In the genomic region with DNA sequence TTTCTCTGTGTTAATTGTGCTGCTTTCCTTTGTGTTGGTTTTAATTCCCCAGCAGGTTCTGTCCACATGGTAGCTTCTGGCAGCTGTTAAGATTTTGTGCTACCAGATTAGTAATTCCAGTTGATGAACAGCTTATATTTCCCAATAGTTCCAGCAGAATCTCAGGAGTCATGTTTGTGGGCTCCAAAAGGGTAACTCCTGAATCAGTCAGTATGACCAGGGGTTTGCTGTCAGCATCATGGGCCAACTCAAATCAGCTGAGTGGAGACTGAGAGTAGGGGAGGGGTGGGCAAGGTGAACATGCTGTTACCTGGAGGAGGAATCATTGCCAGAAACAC, we compare ENCODE assay signal across 8 cellular contexts.
DNase-seq lines count a peak whose midpoint lies in the region; ATAC-seq, FAIRE-seq and TF ChIP-seq lines count a peak whose summit lies in the region.

No MANE protein-coding gene starts in this region.

- H3K4me2 ChIP-seq in astrocyte (ENCODE audit: low read length) (peak overlapping the region; percentile 52), GM23338 (no peak overlapping the region)

- H3K4me3 ChIP-seq in CD8-positive, alpha-beta memory T cell (ENCODE audit: low read length), result no peak overlapping the region
- H3K4me3 ChIP-seq in astrocyte (ENCODE audit: insufficient read depth, low read depth, low read length) (no peak overlapping the region), GM23338 (no peak overlapping the region)
- H3K4me3 ChIP-seq in naive thymus-derived CD4-positive, alpha-beta T cell (ENCODE audit: low read length), result no peak overlapping the region

- TF ChIP-seq CTCF in astrocyte (IDR thresholded peaks at IDR 0.05; ENCODE audit: insufficient read depth, low read depth, low read length) (no peak), GM23338 (conservative IDR thresholded peaks at IDR 0.05; ENCODE audit: low read depth in 2 of 2) (no peak)

- peaks cover 7% of the 10 kb centered on the region; the same call in 1 of the 2 replicates for H3K9me2 ChIP-seq in GM23338 (ENCODE audit: insufficient read depth)

- peaks cover 45% of the 10 kb centered on the region for H3K4me1 ChIP-seq in CD8-positive, alpha-beta memory T cell (ENCODE audit: insufficient read depth, low read length)
- H3K4me1 ChIP-seq in astrocyte (ENCODE audit: insufficient read depth, low read length) (peaks cover 23% of the 10 kb centered on the region), GM23338 (ENCODE audit: insufficient read depth) (no peaks in the 10 kb centered on the region)
- peaks cover 31 to 36% of the 10 kb centered on the region in 2 donors for H3K4me1 ChIP-seq in naive thymus-derived CD4-positive, alpha-beta T cell (ENCODE audit: control insufficient read depth in 2 of 2, insufficient read depth in 2 of 2, low read length in 2 of 2)

- H3K9me3 Mint-ChIP-seq in CD8-positive, alpha-beta memory T cell, result no peaks in the 10 kb centered on the region
- peaks cover 3% of the 10 kb centered on the region for H3K9me3 Mint-ChIP-seq in astrocyte (ENCODE audit: unreplicated experiment)
- H3K9me3 Mint-ChIP-seq in naive thymus-derived CD4-positive, alpha-beta T cell, result no peaks in the 10 kb centered on the region
- H3K9me3 Mint-ChIP-seq in GM23338, result no peaks in the 10 kb centered on the region

- peak overlapping the region; percentile 80 to 99 (median 93) for H3K27ac Mint-ChIP-seq in CD8-positive, alpha-beta memory T cell
- no peak overlapping the region for H3K27ac Mint-ChIP-seq in astrocyte (ENCODE audit: unreplicated experiment)
- H3K27ac Mint-ChIP-seq in naive thymus-derived CD4-positive, alpha-beta T cell, result peak overlapping the region; percentile 84 to 95 (median 90)
- no peak overlapping the region for H3K27ac Mint-ChIP-seq in GM23338

- H3K9ac ChIP-seq in astrocyte (ENCODE audit: low read length), result no peak overlapping the region

- no peaks in the 10 kb centered on the region for H3K27me3 Mint-ChIP-seq in CD8-positive, alpha-beta memory T cell
- H3K27me3 Mint-ChIP-seq in astrocyte (ENCODE audit: low read depth, unreplicated experiment), result no peaks in the 10 kb centered on the region
- H3K27me3 Mint-ChIP-seq in naive thymus-derived CD4-positive, alpha-beta T cell, result no peaks in the 10 kb centered on the region
- H3K27me3 Mint-ChIP-seq in GM23338 (ENCODE audit: insufficient read depth, low read depth, poor library complexity), result peaks cover 2% of the 10 kb centered on the region

- no peaks in the 10 kb centered on the region for H3K36me3 ChIP-seq in CD8-positive, alpha-beta memory T cell (ENCODE audit: insufficient read depth, low read length)
- H3K36me3 ChIP-seq in astrocyte (ENCODE audit: insufficient read depth, low read length) (no peaks in the 10 kb centered on the region), GM23338 (ENCODE audit: insufficient read depth) (no peaks in the 10 kb centered on the region)
- H3K36me3 ChIP-seq in naive thymus-derived CD4-positive, alpha-beta T cell (ENCODE audit: control insufficient read depth in 2 of 3, insufficient read depth in 3 of 3, low read length in 3 of 3), result no peaks in the 10 kb centered on the region

- ATAC-seq in naive thymus-derived CD4-positive, alpha-beta T cell, result peak; percentile 36
- ATAC-seq in GM23338, result no peak
- ATAC-seq in HG03457 (IDR thresholded peaks at IDR 0.05; ENCODE audit: unreplicated experiment), result no peak
- ATAC-seq in GM21528 (IDR thresholded peaks at IDR 0.05; ENCODE audit: low FRiP score, unreplicated experiment), result no peak

- H3K27ac ChIP-seq in CD8-positive, alpha-beta memory T cell (ENCODE audit: low read depth, low read length), result peak overlapping the region; percentile 57
- H3K27ac ChIP-seq in astrocyte (ENCODE audit: low read depth, low read length), result no peak overlapping the region
- peak overlapping the region; percentile 25 for H3K27ac ChIP-seq in naive thymus-derived CD4-positive, alpha-beta T cell (ENCODE audit: low read depth, low read length)
- no peak overlapping the region for H3K27ac ChIP-seq in GM23338 (ENCODE audit: low read depth)

- H3F3A ChIP-seq in GM23338 (replicated peaks; ENCODE audit: low read depth), result no peaks in the 10 kb centered on the region

- H3K9me3 ChIP-seq in CD8-positive, alpha-beta memory T cell (ENCODE audit: low read length), result no peaks in the 10 kb centered on the region
- no peaks in the 10 kb centered on the region for H3K9me3 ChIP-seq in astrocyte (ENCODE audit: insufficient read depth, low read depth, low read length)
- H3K9me3 ChIP-seq in naive thymus-derived CD4-positive, alpha-beta T cell (ENCODE audit: control insufficient read depth in 2 of 3, low read length in 3 of 3), result no peaks in the 10 kb centered on the region

- H4K20me1 ChIP-seq in astrocyte (ENCODE audit: insufficient read depth, low read length) (no peaks in the 10 kb centered on the region), GM23338 (replicated peaks; ENCODE audit: insufficient read depth) (no peaks in the 10 kb centered on the region)

- no peak for FAIRE-seq in astrocyte (lab: Jason Lieb, UNC)

- H2AFZ ChIP-seq in astrocyte (ENCODE audit: low read depth, low read length) (no peak overlapping the region), GM23338 (no peak overlapping the region)

- intact Hi-C loops in naive thymus-derived CD4-positive, alpha-beta T cell (cut with micrococcal nuclease), result loop anchor here (1.0 to 5.0 kb wide), 10 partner anchors 44 to 251 kb away; partner anchors contain the start of gene DARS1 (in 1 of the 2)

- H3K4me3 Mint-ChIP-seq in CD8-positive, alpha-beta memory T cell, result peak overlapping the region in 5 of 7 donors; percentile 5 to 55 (median 31)
- no peak overlapping the region for H3K4me3 Mint-ChIP-seq in astrocyte (ENCODE audit: unreplicated experiment)
- H3K4me3 Mint-ChIP-seq in naive thymus-derived CD4-positive, alpha-beta T cell, result peak overlapping the region in 8 of 10 donors; percentile 7 to 64 (median 46)
- no peak overlapping the region for H3K4me3 Mint-ChIP-seq in GM23338

- H3K79me2 ChIP-seq in astrocyte (ENCODE audit: insufficient read depth, low read length) (no peaks in the 10 kb centered on the region), GM23338 (replicated peaks; ENCODE audit: insufficient read depth) (no peaks in the 10 kb centered on the region)

- POLR2A ChIA-PET in CD8-positive, alpha-beta memory T cell (lab: Charles Lee), result interaction anchor here (0.6 to 3.6 kb wide), 13 partner anchors 10 to 182 kb away, joined by 3 to 37 read pairs (median 5); no protein-coding TSS in a partner anchor
- POLR2A ChIA-PET in naive thymus-derived CD4-positive, alpha-beta T cell (lab: Charles Lee), result interaction anchor here (0.7 to 4.8 kb wide), 20 partner anchors 11 to 188 kb away, joined by 3 to 53 read pairs (median 4); no protein-coding TSS in a partner anchor

- CTCF ChIA-PET in CD8-positive, alpha-beta memory T cell (lab: Charles Lee), result interaction anchor here (0.7 to 2.6 kb wide), 10 partner anchors 11 to 324 kb away, joined by 3 to 12 read pairs (median 4); no protein-coding TSS in a partner anchor
- CTCF ChIA-PET in naive thymus-derived CD4-positive, alpha-beta T cell (lab: Charles Lee), result interaction anchor here (0.6 to 1.5 kb wide), 6 partner anchors 15 to 147 kb away, joined by 3 to 7 read pairs (median 4); no protein-coding TSS in a partner anchor

- no peak for DNase-seq in CD8-positive, alpha-beta memory T cell
- DNase-seq in HT1080 (ENCODE audit: low read depth) (peak; percentile 42), astrocyte (ENCODE audit: low read depth) (peak; percentile 56), GM23338 (ENCODE audit: low spot score) (no peak), NCI-H2029 (lab: John Stamatoyannopoulos, UW) (no peak)
- DNase-seq in naive thymus-derived CD4-positive, alpha-beta T cell, result no peak

- H3K4me1 Mint-ChIP-seq in CD8-positive, alpha-beta memory T cell, result peaks cover 55 to 82% (median 63%) of the 10 kb centered on the region in 3 donors
- H3K4me1 Mint-ChIP-seq in astrocyte (ENCODE audit: low read depth, unreplicated experiment) (peaks cover 10% of the 10 kb centered on the region), GM23338 (peaks cover 3% of the 10 kb centered on the region)
- peaks cover 32 to 60% (median 56%) of the 10 kb centered on the region in 7 donors for H3K4me1 Mint-ChIP-seq in naive thymus-derived CD4-positive, alpha-beta T cell

- H3K36me3 Mint-ChIP-seq in CD8-positive, alpha-beta memory T cell, result peaks cover 0 to 3% (median 0%) of the 10 kb centered on the region in 3 donors
- H3K36me3 Mint-ChIP-seq in astrocyte (ENCODE audit: low read depth, unreplicated experiment) (no peaks in the 10 kb centered on the region), GM23338 (ENCODE audit: low read depth) (no peaks in the 10 kb centered on the region)
- H3K36me3 Mint-ChIP-seq in naive thymus-derived CD4-positive, alpha-beta T cell, result peaks cover 0 to 18% (median 0%) of the 10 kb centered on the region in 5 donors

- no peaks in the 10 kb centered on the region for H3K27me3 ChIP-seq in CD8-positive, alpha-beta memory T cell (ENCODE audit: insufficient read depth, low read length, poor library complexity, severe bottlenecking)
- H3K27me3 ChIP-seq in astrocyte (ENCODE audit: insufficient read depth, low read length) (no peaks in the 10 kb centered on the region), GM23338 (ENCODE audit: insufficient read depth) (no peaks in the 10 kb centered on the region)
- no peaks in the 10 kb centered on the region for H3K27me3 ChIP-seq in naive thymus-derived CD4-positive, alpha-beta T cell (ENCODE audit: control insufficient read depth in 2 of 2, insufficient read depth in 2 of 2, low read length in 2 of 2)

TF ChIP-seq in GM23338, 12 proteins besides CTCF, POLR2A, EP300 and RAD21:
- TF ChIP-seq EZH2phosphoT487 (IDR thresholded peaks at IDR 0.05; ENCODE audit: unreplicated experiment) (no peak), NANOG (IDR thresholded peaks at IDR 0.05; ENCODE audit: borderline replicate concordance) (no peak), STAT1 (IDR thresholded peaks at IDR 0.05; ENCODE audit: unreplicated experiment) (no peak)
- TF ChIP-seq, protein P1, sequence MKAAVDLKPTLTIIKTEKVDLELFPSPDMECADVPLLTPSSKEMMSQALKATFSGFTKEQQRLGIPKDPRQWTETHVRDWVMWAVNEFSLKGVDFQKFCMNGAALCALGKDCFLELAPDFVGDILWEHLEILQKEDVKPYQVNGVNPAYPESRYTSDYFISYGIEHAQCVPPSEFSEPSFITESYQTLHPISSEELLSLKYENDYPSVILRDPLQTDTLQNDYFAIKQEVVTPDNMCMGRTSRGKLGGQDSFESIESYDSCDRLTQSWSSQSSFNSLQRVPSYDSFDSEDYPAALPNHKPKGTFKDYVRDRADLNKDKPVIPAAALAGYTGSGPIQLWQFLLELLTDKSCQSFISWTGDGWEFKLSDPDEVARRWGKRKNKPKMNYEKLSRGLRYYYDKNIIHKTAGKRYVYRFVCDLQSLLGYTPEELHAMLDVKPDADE (IDR thresholded peaks at IDR 0.05), result no peak
TF ChIP-seq in GM23338: peak in this region for 0.

Comparison
In these comparisons a context has a peak if more than half of its experiments do, and no peak if none do; other contexts are left out.
1. DNase-seq: peak in HT1080 (single experiment) and astrocyte (single experiment); none in CD8-positive, alpha-beta memory T cell (0 of 5), naive thymus-derived CD4-positive, alpha-beta T cell (0 of 9), GM23338 (single experiment) and NCI-H2029 (single experiment).
2. H3K27ac ChIP-seq: peak in CD8-positive, alpha-beta memory T cell (single experiment) and naive thymus-derived CD4-positive, alpha-beta T cell (single experiment); none in astrocyte (single experiment) and GM23338 (single experiment).
3. H3K27ac Mint-ChIP-seq: peak in CD8-positive, alpha-beta memory T cell (8 of 8) and naive thymus-derived CD4-positive, alpha-beta T cell (9 of 9); none in astrocyte (single experiment) and GM23338 (single experiment).
4. H3K4me3 Mint-ChIP-seq: peak in CD8-positive, alpha-beta memory T cell (5 of 7) and naive thymus-derived CD4-positive, alpha-beta T cell (8 of 10); none in astrocyte (single experiment) and GM23338 (single experiment).